Comparison of ENCODE assay signal across 25 cellular contexts in genomic region chr20:24425523-24425922, GRCh38. TPM values are rescaled to one million over a fixed set of nuclear protein-coding genes. Genes with fewer than 3 reads are reported as not detected.
"Had no signal": no experiment of that assay in that cellular context is flagged by ENCODE, and none has a peak within 500 bp of the region (broad histone marks: within the 10 kb centered on the region; RNA-seq: fewer than 3 reads in every experiment).

No MANE protein-coding gene starts in this region.

- DNase-seq: activated CD4-positive, alpha-beta memory T cell treated with anti-CD3 and anti-CD28 coated beads, Interleukin-2, amount 10 ng/mL, durations not matched to agents 7 days and 5 days; activated CD4-positive, alpha-beta T cell treated with anti-CD3 and anti-CD28 coated beads for 36 hours; activated CD4-positive, alpha-beta T cell treated with anti-CD3 and anti-CD28 coated beads, Interleukin-2, amount 50 U/mL, for 1 hour; activated CD4-positive, CD25-positive, alpha-beta regulatory T cell; activated CD8-positive, alpha-beta memory T cell treated with anti-CD3 and anti-CD28 coated beads, Interleukin-2, amount 50 U/mL, for 48 hours; activated naive CD4-positive, alpha-beta T cell treated with anti-CD3 and anti-CD28 coated beads, Interleukin-2, amount 50 U/mL, for 16 hours; activated T-cell treated with anti-CD3 and anti-CD28 coated beads, Interleukin-2, amount 50 U/mL, for 1 hour; body of pancreas; Kasumi-1; KBM-7; NCI-H1105 treated with DMSO at 0.1 percent for 48 hours; NCI-H1436 treated with DMSO at 0.1 percent for 48 hours; NCI-H187; NCI-H2081 treated with DMSO at 0.1 percent for 48 hours; NCI-H446 treated with DMSO at 0.1 percent for 48 hours; NCI-H524 treated with DMSO at 0.1 percent for 48 hours; NK-92 treated with Interleukin-12 subunit alpha and Interleukin-12 subunit beta, amount 100 ng/mL, for 24 hours; Peyer's patch; SHP77; SW 1271 had no signal

- H3K4me1 Mint-ChIP-seq: activated CD4-positive, alpha-beta memory T cell treated with anti-CD3 and anti-CD28 coated beads, Interleukin-2, amount 10 ng/mL, durations not matched to agents 7 days and 5 days; activated CD4-positive, alpha-beta T cell treated with anti-CD3 and anti-CD28 coated beads for 36 hours; central memory CD8-positive, alpha-beta T cell had no signal

- H3K27me3 ChIP-seq: ascending aorta, body of pancreas, Peyer's patch, SJSA1 had no signal

- H3K27ac ChIP-seq: ascending aorta, body of pancreas, Peyer's patch, SJSA1 had no signal

- H3K9me3 ChIP-seq: body of pancreas, Peyer's patch, SJSA1 had no signal

- H3K4me3 ChIP-seq: ascending aorta, body of pancreas, Peyer's patch, SJSA1 had no signal

- H3K4me3 Mint-ChIP-seq: activated CD4-positive, alpha-beta memory T cell treated with anti-CD3 and anti-CD28 coated beads, Interleukin-2, amount 10 ng/mL, durations not matched to agents 7 days and 5 days; activated CD4-positive, alpha-beta T cell treated with anti-CD3 and anti-CD28 coated beads for 36 hours; central memory CD8-positive, alpha-beta T cell; T-helper 1 cell treated with Interleukin-12 subunit alpha and Interleukin-12 subunit beta and Interleukin-4 antibody, amounts not matched to agents 30 μg/mL and 1 μg/mL, for 36 hours had no signal

- H3K27ac Mint-ChIP-seq: activated CD4-positive, alpha-beta memory T cell treated with anti-CD3 and anti-CD28 coated beads, Interleukin-2, amount 10 ng/mL, durations not matched to agents 7 days and 5 days; activated CD4-positive, alpha-beta T cell treated with anti-CD3 and anti-CD28 coated beads for 36 hours; T-helper 1 cell treated with Interleukin-12 subunit alpha and Interleukin-12 subunit beta and Interleukin-4 antibody, amounts not matched to agents 30 μg/mL and 1 μg/mL, for 36 hours had no signal

- H3K9me3 Mint-ChIP-seq: activated CD4-positive, alpha-beta memory T cell treated with anti-CD3 and anti-CD28 coated beads, Interleukin-2, amount 10 ng/mL, durations not matched to agents 7 days and 5 days; central memory CD8-positive, alpha-beta T cell; T-helper 1 cell treated with Interleukin-12 subunit alpha and Interleukin-12 subunit beta and Interleukin-4 antibody, amounts not matched to agents 30 μg/mL and 1 μg/mL, for 36 hours had no signal

- FAIRE-seq: bronchial epithelial cell had no signal

- H3K4me1 ChIP-seq: ascending aorta, body of pancreas, Peyer's patch, SJSA1 had no signal

- H3K36me3 ChIP-seq: ascending aorta, Peyer's patch, SJSA1 had no signal

- H3K27me3 Mint-ChIP-seq: activated CD4-positive, alpha-beta memory T cell treated with anti-CD3 and anti-CD28 coated beads, Interleukin-2, amount 10 ng/mL, durations not matched to agents 7 days and 5 days had no signal

RNA-seq across cellular contexts. Expression of gene SYNDIG1, which starts 43.9 kb away (rescaled TPM):
- total RNA-seq: activated CD4-positive, alpha-beta memory T cell treated with anti-CD3 and anti-CD28 coated beads, Interleukin-2, amount 10 ng/mL, durations not matched to agents 7 days and 5 days; activated CD4-positive, alpha-beta T cell treated with anti-CD3 and anti-CD28 coated beads for 36 hours; bronchial epithelial cell; SJSA1 had no signal
